1 cellular context compared by ENCODE assay signal in the genomic region with DNA sequence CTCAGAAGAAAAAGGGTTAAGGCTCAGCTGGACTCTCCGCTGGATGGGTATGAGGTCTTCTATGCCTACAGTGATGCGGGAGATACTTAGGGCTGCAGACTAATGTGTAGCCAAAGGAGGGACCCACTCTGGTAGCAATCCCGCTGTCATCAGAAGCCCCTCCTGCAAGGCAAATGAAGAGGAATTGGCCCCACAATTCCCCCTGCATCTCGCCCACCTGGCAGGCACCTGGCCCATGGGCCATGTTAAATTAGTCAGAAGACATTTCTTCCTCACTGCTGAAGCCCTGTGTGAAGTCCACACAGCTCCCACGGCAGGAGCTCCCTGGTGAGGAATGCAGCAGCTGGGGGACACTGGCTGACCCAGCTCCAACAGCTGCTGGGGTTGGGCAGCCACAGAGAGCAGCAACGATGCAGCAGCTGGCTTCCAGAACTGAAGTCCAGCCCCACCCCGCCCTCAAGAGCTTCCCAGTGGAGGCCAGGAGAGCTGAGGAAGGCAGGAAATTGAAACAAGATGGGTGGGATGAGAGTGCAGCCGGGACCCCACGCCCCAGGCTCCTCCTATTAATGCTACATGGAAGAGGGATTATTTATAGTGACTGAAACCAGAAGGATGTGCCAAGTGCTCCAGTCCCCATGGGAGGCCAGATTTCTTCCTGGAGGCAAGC.
TF ChIP-seq lines count a peak whose summit lies in the region.

No MANE protein-coding gene starts in this region.

TF ChIP-seq in SK-N-SH, 30 proteins besides CTCF, POLR2A, EP300 and RAD21:
- TF ChIP-seq FOSL2 (IDR thresholded peaks at IDR 0.05; ENCODE audit: borderline replicate concordance, low read depth) (no peak), RXRA (IDR thresholded peaks at IDR 0.05; ENCODE audit: borderline replicate concordance, low read depth) (no peak), MXI1 (IDR thresholded peaks at IDR 0.05; ENCODE audit: low read depth, low read length) (no peak), ELF1 (IDR thresholded peaks at IDR 0.05) (no peak), YY1 (IDR thresholded peaks at IDR 0.05; ENCODE audit: low read depth) (no peak), CHD2 (IDR thresholded peaks at IDR 0.05; ENCODE audit: low read length, partially characterized antibody) (no peak), EZH2phosphoT487 (IDR thresholded peaks at IDR 0.05; ENCODE audit: borderline replicate concordance, low read depth) (no peak), JUND (IDR thresholded peaks at IDR 0.05) (no peak), FOXJ3 (CRISPR knock-in tag; IDR thresholded peaks at IDR 0.05) (no peak), GABPA (IDR thresholded peaks at IDR 0.05; ENCODE audit: low read depth) (no peak), SMC3 (IDR thresholded peaks at IDR 0.05; ENCODE audit: low read depth, low read length) (no peak)
- TF ChIP-seq, protein P1, sequence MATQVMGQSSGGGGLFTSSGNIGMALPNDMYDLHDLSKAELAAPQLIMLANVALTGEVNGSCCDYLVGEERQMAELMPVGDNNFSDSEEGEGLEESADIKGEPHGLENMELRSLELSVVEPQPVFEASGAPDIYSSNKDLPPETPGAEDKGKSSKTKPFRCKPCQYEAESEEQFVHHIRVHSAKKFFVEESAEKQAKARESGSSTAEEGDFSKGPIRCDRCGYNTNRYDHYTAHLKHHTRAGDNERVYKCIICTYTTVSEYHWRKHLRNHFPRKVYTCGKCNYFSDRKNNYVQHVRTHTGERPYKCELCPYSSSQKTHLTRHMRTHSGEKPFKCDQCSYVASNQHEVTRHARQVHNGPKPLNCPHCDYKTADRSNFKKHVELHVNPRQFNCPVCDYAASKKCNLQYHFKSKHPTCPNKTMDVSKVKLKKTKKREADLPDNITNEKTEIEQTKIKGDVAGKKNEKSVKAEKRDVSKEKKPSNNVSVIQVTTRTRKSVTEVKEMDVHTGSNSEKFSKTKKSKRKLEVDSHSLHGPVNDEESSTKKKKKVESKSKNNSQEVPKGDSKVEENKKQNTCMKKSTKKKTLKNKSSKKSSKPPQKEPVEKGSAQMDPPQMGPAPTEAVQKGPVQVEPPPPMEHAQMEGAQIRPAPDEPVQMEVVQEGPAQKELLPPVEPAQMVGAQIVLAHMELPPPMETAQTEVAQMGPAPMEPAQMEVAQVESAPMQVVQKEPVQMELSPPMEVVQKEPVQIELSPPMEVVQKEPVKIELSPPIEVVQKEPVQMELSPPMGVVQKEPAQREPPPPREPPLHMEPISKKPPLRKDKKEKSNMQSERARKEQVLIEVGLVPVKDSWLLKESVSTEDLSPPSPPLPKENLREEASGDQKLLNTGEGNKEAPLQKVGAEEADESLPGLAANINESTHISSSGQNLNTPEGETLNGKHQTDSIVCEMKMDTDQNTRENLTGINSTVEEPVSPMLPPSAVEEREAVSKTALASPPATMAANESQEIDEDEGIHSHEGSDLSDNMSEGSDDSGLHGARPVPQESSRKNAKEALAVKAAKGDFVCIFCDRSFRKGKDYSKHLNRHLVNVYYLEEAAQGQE (IDR thresholded peaks at IDR 0.05; ENCODE audit: low read depth, low read length), result no peak
TF ChIP-seq in SK-N-SH: peak in this region for 0.
